ENCODE assay signal across 10 cellular contexts in the genomic region with DNA sequence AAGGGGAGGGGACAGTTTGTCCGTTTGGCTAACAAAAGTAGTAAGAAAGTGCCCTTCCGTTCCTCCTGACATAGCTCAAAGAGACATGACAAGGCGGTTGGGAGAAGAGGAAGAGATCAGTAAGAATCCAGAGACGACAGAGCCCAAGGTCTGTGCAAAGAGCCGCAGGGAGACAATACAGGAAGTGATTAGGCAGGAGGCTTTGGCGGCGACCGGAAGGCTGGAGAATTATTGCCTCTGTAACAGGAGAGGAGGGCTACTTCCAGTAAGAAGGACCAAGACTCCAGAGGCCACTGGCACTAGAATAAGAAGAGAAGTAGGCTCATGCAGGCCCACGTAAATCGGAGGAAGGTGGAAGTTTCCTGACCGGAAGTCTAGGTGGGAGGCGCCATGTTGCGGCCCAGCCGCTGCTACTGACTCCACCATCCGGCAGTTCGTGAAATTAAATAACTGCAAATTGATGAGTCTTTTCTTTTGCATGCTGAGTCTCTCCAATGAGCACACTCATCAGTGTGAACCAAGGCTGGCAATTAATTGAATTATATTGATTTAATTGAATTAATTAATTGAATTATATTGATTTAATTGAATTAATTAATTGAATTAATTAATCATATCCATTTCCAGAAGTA. TPM values are rescaled to one million over a fixed set of nuclear protein-coding genes. Genes with fewer than 3 reads are reported as not detected.
DNase-seq lines count a peak whose midpoint lies in the region; ATAC-seq, FAIRE-seq and TF ChIP-seq lines count a peak whose summit lies in the region.
"Had no signal": no experiment of that assay in that cellular context is flagged by ENCODE, and none has a peak within 500 bp of the region (broad histone marks: within the 10 kb centered on the region; RNA-seq: fewer than 3 reads in every experiment).

No MANE protein-coding gene starts in this region.

- H3K36me3 ChIP-seq in WERI-Rb-1 (no peaks in the 10 kb centered on the region), esophagus (ENCODE audit: control insufficient read depth in 2 of 2, insufficient read depth in 2 of 2, low read length in 1 of 2) (no peaks in the 10 kb centered on the region)

- H3K27me3 ChIP-seq in WERI-Rb-1 (ENCODE audit: insufficient read depth, low read depth, severe bottlenecking), result no peaks in the 10 kb centered on the region
- H3K27me3 ChIP-seq in esophagus (ENCODE audit: control insufficient read depth in 1 of 2, insufficient read depth in 2 of 2, low read length in 2 of 2), result no peaks in the 10 kb centered on the region

- TF ChIP-seq CTCF in WERI-Rb-1 (IDR thresholded peaks at IDR 0.05; ENCODE audit: low read depth, low read length), result no peak

- intact Hi-C loops in sciatic nerve (cut with DNase I), result no loop called here

- H3K4me3 ChIP-seq in WERI-Rb-1 (ENCODE audit: low read depth, low read length) (peak overlapping the region; percentile 10; the same call in 1 of the 2 replicates), esophagus (ENCODE audit: low read depth in 1 of 2, low read length in 2 of 2) (no peak overlapping the region)

- H3K9me3 ChIP-seq in WERI-Rb-1 (ENCODE audit: severe bottlenecking), result peaks cover 3% of the 10 kb centered on the region
- H3K9me3 ChIP-seq in esophagus (ENCODE audit: control insufficient read depth in 2 of 2, insufficient read depth in 1 of 2, low read depth in 1 of 2, low read length in 1 of 2), result no peaks in the 10 kb centered on the region

- ATAC-seq in GM18519 (IDR thresholded peaks at IDR 0.05; ENCODE audit: low FRiP score, unreplicated experiment) (no peak), sciatic nerve (no peak)

- peak; percentile 54 for FAIRE-seq in GM12892 (lab: Jason Lieb, UNC)
- FAIRE-seq: colon had no signal

- DNase-seq in GM12892 (ENCODE audit: insufficient read length) (no peak), WERI-Rb-1 (peak; percentile 43), NCI-H774 (lab: John Stamatoyannopoulos, UW) (no peak), NCI-H526 (lab: John Stamatoyannopoulos, UW) (no peak), sciatic nerve (ENCODE audit: low spot score) (no peak)
- peak; percentile 34 to 38 for DNase-seq in stimulated activated CD4-positive, alpha-beta T cell treated with anti-CD3 and anti-CD28 coated beads, Interleukin-2, amount 100 ng/mL, for 24 hours

- WGBS in esophagus, 2 donors, result 75 to 76% methylated on average over 16 of the region's 16 CpGs

- H3K27ac ChIP-seq in WERI-Rb-1 (peak overlapping the region; percentile 62), esophagus (ENCODE audit: low read depth in 2 of 2, low read length in 1 of 2) (peak overlapping the region; percentile 9 to 67)

- H3K4me1 ChIP-seq in esophagus (ENCODE audit: control insufficient read depth in 2 of 2, insufficient read depth in 2 of 2, low read length in 1 of 2), result peaks cover 0 to 10% of the 10 kb centered on the region in 2 donors

- TF ChIP-seq POLR2A in GM12892 (IDR thresholded peaks at IDR 0.05; ENCODE audit: low read depth, low read length), result no peak

RNA-seq across cellular contexts. Expression of gene RFX2, which starts 9.9 kb away (rescaled TPM):
- polyA plus RNA-seq in GM12892 (2012; ENCODE audit: missing spikeins), result 1.8 TPM
- polyA plus RNA-seq in esophagus, result 1 to 10 TPM; 5.3 to 8.8 TPM
- 12.7 TPM for total RNA-seq in sciatic nerve

RNA-seq across cellular contexts. Expression of gene ACSBG2, which starts 35.1 kb away (rescaled TPM):
- polyA plus RNA-seq in GM12892 (2012; ENCODE audit: missing spikeins), result not detected
- under 1 TPM in 1 of 2 donors, not detected in 1; 0.12 TPM for polyA plus RNA-seq in esophagus
- total RNA-seq in sciatic nerve, result not detected
- total RNA-seq: NCI-H460 had no signal

Comparison
In these comparisons a context has a peak if more than half of its experiments do, and no peak if none do; other contexts are left out.
1. DNase-seq: peak in WERI-Rb-1 (single experiment) and stimulated activated CD4-positive, alpha-beta T cell treated with anti-CD3 and anti-CD28 coated beads, Interleukin-2, amount 100 ng/mL, for 24 hours (2 of 2); none in GM12892 (single experiment), NCI-H774 (single experiment), NCI-H526 (0 of 2) and sciatic nerve (single experiment).